ENCODE assay signal across 13 cellular contexts in genomic region chr20:62683660-62684322, GRCh38. TPM values are rescaled to one million over a fixed set of nuclear protein-coding genes. Genes with fewer than 3 reads are reported as not detected.
"Had no signal": no experiment of that assay in that cellular context is flagged by ENCODE, and none has a peak within 500 bp of the region (broad histone marks: within the 10 kb centered on the region; RNA-seq: fewer than 3 reads in every experiment).

No MANE protein-coding gene starts in this region.

RNA-seq across cellular contexts. Expression of gene NTSR1, which starts 24.8 kb away (rescaled TPM):
- total RNA-seq: activated B cell treated with CpG ODN at 0.5 μM for 24 hours; activated CD4-positive, alpha-beta memory T cell treated with anti-CD3 and anti-CD28 coated beads for 36 hours; activated CD4-positive, alpha-beta T cell treated with anti-CD3 and anti-CD28 coated beads, Interleukin-2, amount 10 ng/mL, durations not matched to agents 24 days and 14 days; activated CD8-positive, alpha-beta memory T cell treated with anti-CD3 and anti-CD28 coated beads for 36 hours; activated CD8-positive, alpha-beta T cell treated with anti-CD3 and anti-CD28 coated beads for 36 hours; activated naive CD4-positive, alpha-beta T cell treated with anti-CD3 and anti-CD28 coated beads for 36 hours; activated naive CD4-positive, alpha-beta T cell treated with anti-CD3 and anti-CD28 coated beads, Interleukin-2, amount 50 U/mL, for 72 hours; activated naive CD8-positive, alpha-beta T cell treated with anti-CD3 and anti-CD28 coated beads for 36 hours; activated T-cell treated with anti-CD3 and anti-CD28 coated beads, Interleukin-2, amount 50 U/mL, for 72 hours; activated T-helper 1 cell treated with anti-CD3 and anti-CD28 coated beads, Interleukin-12 subunit alpha, Interleukin-12 subunit beta, Interleukin-2, Interleukin-4 antibody, amounts not matched to agents 30 ng/mL and 10 ng/mL and 1 ng/mL, durations not matched to agents 14 hours and 24 hours and 36 hours; activated T-helper 17 cell treated with anti-CD3 and anti-CD28 coated beads, Interleukin-2, amount 50 U/mL, for 72 hours; aorta; body of pancreas had no signal
- polyA plus RNA-seq: aorta had no signal
